8 cellular contexts compared by ENCODE assay signal in genomic region chr3:145776782-145777408, GRCh38.
A peak's percentile ranks its signal among the peaks of the same experiment; 100 is the strongest.
DNase-seq lines count a peak whose midpoint lies in the region; ATAC-seq and TF ChIP-seq lines count a peak whose summit lies in the region.

No MANE protein-coding gene starts in this region.

- no peak overlapping the region for H2BK20ac ChIP-seq in IMR-90 (ENCODE audit: low read depth, low read length)

- POLR2A ChIA-PET in IMR-90 (lab: Charles Lee; ENCODE audit: unreplicated experiment), result no interaction called here

- H2AFZ ChIP-seq in IMR-90 (replicated peaks; ENCODE audit: low read length, poor library complexity), result no peak overlapping the region

- no peaks in the 10 kb centered on the region for H3K36me3 ChIP-seq in IMR-90 (ENCODE audit: control insufficient read depth, insufficient read depth, low read length)
- H3K36me3 ChIP-seq in SJCRH30, result no peaks in the 10 kb centered on the region

- no CpG with 5 or more reads among the region's 4 CpGs for WGBS in IMR-90 (ENCODE audit: extremely low coverage in 2 of 2, insufficient read length in 1 of 2), 2 experiments

- no peak overlapping the region for H4K5ac ChIP-seq in IMR-90 (ENCODE audit: low read depth, low read length)

- H4K20me1 ChIP-seq in IMR-90 (ENCODE audit: insufficient read depth, low read length), result no peaks in the 10 kb centered on the region

- no peaks in the 10 kb centered on the region for H3K79me1 ChIP-seq in IMR-90 (ENCODE audit: low read depth in 1 of 2, low read length in 2 of 2)

- DNase-seq in NCI-H345 (lab: John Stamatoyannopoulos, UW) (peak; percentile 46), NCI-H345 treated with DMSO at 0.1 percent for 48 hours (lab: John Stamatoyannopoulos, UW; ENCODE audit: unreplicated experiment) (no peak), IMR-90 (peak; percentile 54), SJCRH30 (peak; percentile 44 to 77), fibroblast of the conjunctiva (ENCODE audit: low read depth) (peak; percentile 72), retinal pigment epithelial cell (ENCODE audit: low read depth) (peak; percentile 25)

- TF ChIP-seq CTCF in IMR-90 (conservative IDR thresholded peaks at IDR 0.05; ENCODE audit: low read depth, low read length) (peak; percentile 53), retinal pigment epithelial cell (conservative IDR thresholded peaks at IDR 0.05; ENCODE audit: low read depth, low read length) (peak; percentile 74)

- H3K9me3 ChIP-seq in IMR-90 (ENCODE audit: control insufficient read depth, insufficient read depth, low read length) (no peaks in the 10 kb centered on the region), SJCRH30 (replicated peaks) (no peaks in the 10 kb centered on the region)

- no peak overlapping the region for H2BK5ac ChIP-seq in IMR-90 (ENCODE audit: low read depth, low read length, poor library complexity, severe bottlenecking)

- no peaks in the 10 kb centered on the region for H3K9me1 ChIP-seq in IMR-90 (ENCODE audit: insufficient read depth, low read length)

- H3K4me1 ChIP-seq in IMR-90 (ENCODE audit: control insufficient read depth, insufficient read depth, low read length) (no peaks in the 10 kb centered on the region), SJCRH30 (no peaks in the 10 kb centered on the region)

- H3K4ac ChIP-seq in IMR-90 (ENCODE audit: low read depth, low read length), result no peak overlapping the region

- H3K4me2 ChIP-seq in IMR-90 (ENCODE audit: low read depth, low read length), result no peak overlapping the region

- H3K23ac ChIP-seq in IMR-90 (ENCODE audit: low read depth, low read length), result no peak overlapping the region

- no peak overlapping the region for H3K14ac ChIP-seq in IMR-90 (replicated peaks; ENCODE audit: low read depth, low read length)

- no peak overlapping the region for H4K8ac ChIP-seq in IMR-90 (ENCODE audit: low read depth in 2 of 2, low read length in 2 of 2)

- H2BK120ac ChIP-seq in IMR-90 (ENCODE audit: low read depth, low read length), result no peak overlapping the region

- dilution Hi-C loops in IMR-90 (cut with HindIII; ENCODE audit: low sequenced_read_pairs, unreplicated experiment), result no loop called here

- no peak overlapping the region for H3K18ac ChIP-seq in IMR-90 (ENCODE audit: low read depth, low read length)

- H3K27ac ChIP-seq in IMR-90 (ENCODE audit: insufficient read depth, low read length) (no peak overlapping the region), SJCRH30 (no peak overlapping the region)

- H2AK9ac ChIP-seq in IMR-90 (replicated peaks; ENCODE audit: low read depth, low read length, poor library complexity), result no peak overlapping the region

- TF ChIP-seq POLR2A in IMR-90 (IDR thresholded peaks at IDR 0.05; ENCODE audit: low read depth, low read length), result no peak

- in situ Hi-C loops in IMR-90 (cut with MboI; ENCODE audit: low sequenced_read_pairs), result loop anchor here (10.0 kb wide), 1 partner anchor 398 kb away; no protein-coding TSS in a partner anchor

- CTCF ChIA-PET in IMR-90 (lab: Yijun Ruan, JAX), result interaction anchor here (0.6 to 1.4 kb wide), 5 partner anchors 9 to 412 kb away, joined by 3 to 8 read pairs (median 3); no protein-coding TSS in a partner anchor

- no peak overlapping the region for H3K9ac ChIP-seq in IMR-90 (ENCODE audit: low read depth, low read length)

- no peak overlapping the region for H2AK5ac ChIP-seq in IMR-90 (ENCODE audit: low read depth, low read length)

- no peak overlapping the region for H3K56ac ChIP-seq in IMR-90 (ENCODE audit: extremely low read depth, insufficient read depth, low read length)

- ATAC-seq in GM19467 (IDR thresholded peaks at IDR 0.05; ENCODE audit: unreplicated experiment) (peak; percentile 65), IMR-90 (ENCODE audit: low read depth) (peak; percentile 56; the same call in 1 of the 2 replicates), HG03108 (IDR thresholded peaks at IDR 0.05; ENCODE audit: unreplicated experiment) (no peak)

- H3K4me3 ChIP-seq in IMR-90 (ENCODE audit: insufficient read depth, low read depth, low read length) (no peak overlapping the region), SJCRH30 (no peak overlapping the region), retinal pigment epithelial cell (ENCODE audit: low read length) (no peak overlapping the region)

- H3K27me3 ChIP-seq in IMR-90 (ENCODE audit: control insufficient read depth, insufficient read depth, low read length) (no peaks in the 10 kb centered on the region), SJCRH30 (no peaks in the 10 kb centered on the region)

- intact Hi-C loops in IMR-90 (cut with micrococcal nuclease), result loop anchor here (1.0 to 10.0 kb wide), 3 partner anchors 288 to 550 kb away; no protein-coding TSS in a partner anchor

- peak; percentile 57 for TF ChIP-seq RAD21 in IMR-90 (IDR thresholded peaks at IDR 0.05; ENCODE audit: low read length)

- H2BK15ac ChIP-seq in IMR-90 (ENCODE audit: low read depth, low read length), result no peak overlapping the region

- BruUV-seq in IMR-90 (replicated peaks; lab: Mats Ljungman, UMichigan), result no TSS peak

- no peak overlapping the region for H4K91ac ChIP-seq in IMR-90 (ENCODE audit: insufficient read depth, low read depth, low read length)

TF ChIP-seq in IMR-90, 13 proteins besides CTCF, POLR2A, EP300 and RAD21:
- TF ChIP-seq MAZ (IDR thresholded peaks at IDR 0.05; ENCODE audit: borderline replicate concordance, low read depth, low read length) (no peak), FOS (IDR thresholded peaks at IDR 0.05; ENCODE audit: low read depth, low read length) (no peak), RFX5 (IDR thresholded peaks at IDR 0.05; ENCODE audit: low read depth, low read length) (no peak)
- TF ChIP-seq, protein P1, sequence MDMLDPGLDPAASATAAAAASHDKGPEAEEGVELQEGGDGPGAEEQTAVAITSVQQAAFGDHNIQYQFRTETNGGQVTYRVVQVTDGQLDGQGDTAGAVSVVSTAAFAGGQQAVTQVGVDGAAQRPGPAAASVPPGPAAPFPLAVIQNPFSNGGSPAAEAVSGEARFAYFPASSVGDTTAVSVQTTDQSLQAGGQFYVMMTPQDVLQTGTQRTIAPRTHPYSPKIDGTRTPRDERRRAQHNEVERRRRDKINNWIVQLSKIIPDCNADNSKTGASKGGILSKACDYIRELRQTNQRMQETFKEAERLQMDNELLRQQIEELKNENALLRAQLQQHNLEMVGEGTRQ (IDR thresholded peaks at IDR 0.05; ENCODE audit: low read depth, low read length), result no peak
